1 cellular context compared by ENCODE assay signal in genomic region chr2:212735648-212736047, GRCh38.
A peak's percentile ranks its signal among the peaks of the same experiment; 100 is the strongest.
TF ChIP-seq lines count a peak whose summit lies in the region.

No MANE protein-coding gene starts in this region.

TF ChIP-seq in neural cell, 6 proteins besides CTCF, POLR2A, EP300 and RAD21 (continued from another document):
- TF ChIP-seq REST (IDR thresholded peaks at IDR 0.05; ENCODE audit: borderline replicate concordance), result peak; percentile 88
- no peak for TF ChIP-seq TAF1 (IDR thresholded peaks at IDR 0.05; ENCODE audit: low read depth)
